ENCODE assay signal across 18 cellular contexts in the genomic region with DNA sequence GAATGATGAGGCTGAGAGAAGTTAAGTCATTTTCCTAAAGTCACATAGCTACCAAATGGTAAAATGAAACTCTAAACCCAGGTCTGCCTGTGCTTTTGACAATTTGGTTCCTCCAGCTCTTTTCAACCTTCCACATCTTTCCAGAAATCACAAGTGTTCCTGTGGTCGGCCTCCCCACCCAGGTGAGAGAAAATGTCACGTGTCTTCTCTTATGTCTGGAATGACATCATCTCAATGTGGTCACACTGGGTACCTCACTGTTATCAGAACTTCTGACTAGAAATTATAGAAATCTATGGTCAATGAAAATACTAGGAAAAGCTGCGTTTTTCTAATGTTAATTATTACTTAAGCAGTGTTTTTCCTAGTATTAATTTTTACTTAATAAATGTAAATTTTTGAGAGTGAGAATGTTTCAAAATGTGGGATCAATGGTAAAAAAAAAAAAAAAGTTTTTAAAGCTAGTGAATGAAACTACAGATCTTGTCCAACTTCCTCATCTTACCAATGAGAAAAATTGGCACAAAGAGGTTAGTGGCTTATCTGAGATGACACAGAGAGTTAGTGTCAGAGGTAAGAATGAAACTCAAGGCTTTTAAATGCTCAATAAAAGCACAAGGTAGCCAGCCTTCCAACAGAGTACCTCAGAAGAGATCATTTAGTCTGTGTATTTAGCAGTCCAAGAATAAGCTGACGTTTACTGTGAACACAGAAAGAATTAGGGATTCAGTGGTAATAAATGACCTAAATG.
DNase-seq lines count a peak whose midpoint lies in the region; ATAC-seq and TF ChIP-seq lines count a peak whose summit lies in the region.
"Had no signal": no experiment of that assay in that cellular context is flagged by ENCODE, and none has a peak within 500 bp of the region (broad histone marks: within the 10 kb centered on the region; RNA-seq: fewer than 3 reads in every experiment).

No MANE protein-coding gene starts in this region.

- H3K4me3 ChIP-seq in HEK293 (ENCODE audit: low read depth, low read length) (no peak overlapping the region), NB4 (ENCODE audit: low read depth, low read length) (no peak overlapping the region)
- H3K4me3 ChIP-seq in effector memory CD4-positive, alpha-beta T cell (ENCODE audit: insufficient read depth, low read depth, low read length, poor library complexity, severe bottlenecking): no peak overlapping the region
- H3K4me3 ChIP-seq: BLaER1, hepatocyte, stomach had no signal

- H3K9me3 ChIP-seq in HEK293 (ENCODE audit: control insufficient read depth, insufficient read depth, low read depth, low read length): no peaks in the 10 kb centered on the region
- no peaks in the 10 kb centered on the region for H3K9me3 ChIP-seq in effector memory CD4-positive, alpha-beta T cell (ENCODE audit: control insufficient read depth, low read length)
- H3K9me3 ChIP-seq: stomach had no signal

- POLR2A ChIA-PET in HEK293 (lab: Yijun Ruan, JAX): interaction anchor here (0.6 kb wide), 1 partner anchor 69 kb away, joined by 3 read pairs; no protein-coding TSS in a partner anchor

- CTCF ChIA-PET in HEK293 (lab: Yijun Ruan, JAX): no interaction called here

- H3K4me1 ChIP-seq in HEK293 (ENCODE audit: control insufficient read depth, insufficient read depth, low read length): no peaks in the 10 kb centered on the region
- H3K4me1 ChIP-seq in effector memory CD4-positive, alpha-beta T cell (ENCODE audit: control insufficient read depth, insufficient read depth, low read length, poor library complexity, severe bottlenecking): no peaks in the 10 kb centered on the region
- H3K4me1 ChIP-seq: stomach had no signal

- no peaks in the 10 kb centered on the region for H3K36me3 ChIP-seq in HEK293 (ENCODE audit: control insufficient read depth in 2 of 2, insufficient read depth in 1 of 2, low read length in 2 of 2)
- H3K36me3 ChIP-seq in effector memory CD4-positive, alpha-beta T cell (ENCODE audit: control insufficient read depth, insufficient read depth, low read length): no peaks in the 10 kb centered on the region
- H3K36me3 ChIP-seq: BLaER1, stomach had no signal

- no peaks in the 10 kb centered on the region for H3K27me3 ChIP-seq in effector memory CD4-positive, alpha-beta T cell (replicated peaks; ENCODE audit: control insufficient read depth, insufficient read depth, low read length, poor library complexity, severe bottlenecking)
- H3K27me3 ChIP-seq: BLaER1, hepatocyte, stomach had no signal

- TF ChIP-seq CTCF in HEK293 (tag by site-specific recombination; IDR thresholded peaks at IDR 0.05) (no peak), NB4 (IDR thresholded peaks at IDR 0.05; ENCODE audit: low read depth, low read length) (no peak)

- TF ChIP-seq POLR2A in NB4 (IDR thresholded peaks at IDR 0.05; ENCODE audit: extremely low read depth, insufficient read length): no peak

- no peak for ATAC-seq in HG03097 (IDR thresholded peaks at IDR 0.05; ENCODE audit: low FRiP score, unreplicated experiment)
- no peak for ATAC-seq in GM18873 (IDR thresholded peaks at IDR 0.05; ENCODE audit: low FRiP score, unreplicated experiment)
- ATAC-seq: effector memory CD8-positive, alpha-beta T cell had no signal

- peak; percentile 9 for DNase-seq in NCI-H146 treated with DMSO at 0.1 percent for 48 hours (lab: John Stamatoyannopoulos, UW; ENCODE audit: unreplicated experiment)
- DNase-seq in NCI-H146 (lab: John Stamatoyannopoulos, UW): no peak
- DNase-seq in NB4 (ENCODE audit: low read depth): peak; percentile 4
- peak; percentile 21 for DNase-seq in medulla oblongata (ENCODE audit: extremely low spot score)
- no peak for DNase-seq in effector memory CD4-positive, alpha-beta T cell
- DNase-seq: activated CD8-positive, alpha-beta memory T cell treated with anti-CD3 and anti-CD28 coated beads for 24 hours; amniotic stem cell; DMS153; effector memory CD8-positive, alpha-beta T cell; NCI-H524 treated with DMSO at 0.1 percent for 48 hours; stimulated activated CD4-positive, alpha-beta T cell treated with anti-CD3 and anti-CD28 coated beads, Interleukin-15, amount 100 ng/mL, for 24 hours; stomach had no signal

- no peak overlapping the region for H3K27ac ChIP-seq in HEK293 (ENCODE audit: extremely low read depth, low read depth, low read length)
- no peak overlapping the region for H3K27ac ChIP-seq in effector memory CD4-positive, alpha-beta T cell (ENCODE audit: insufficient read depth, low read length, poor library complexity, severe bottlenecking)
- H3K27ac ChIP-seq: 22Rv1, BLaER1, hepatocyte, stomach had no signal

TF ChIP-seq in HEK293, 187 proteins besides CTCF, POLR2A, EP300 and RAD21:
- TF ChIP-seq ZNF391 (tag by site-specific recombination; IDR thresholded peaks at IDR 0.05; ENCODE audit: borderline replicate concordance, low read depth) (no peak), ATF2 (tag by site-specific recombination; IDR thresholded peaks at IDR 0.05; ENCODE audit: low read depth) (0 out of 2 replicates have a peak, but pooled peaks have one; percentile 18), ZNF629 (tag by site-specific recombination; IDR thresholded peaks at IDR 0.05) (peak; percentile 53)

Comparison
In these comparisons a context has a peak if more than half of its experiments do, and no peak if none do; other contexts are left out.
1. DNase-seq: peak in NCI-H146 treated with DMSO at 0.1 percent for 48 hours (single experiment), NB4 (single experiment) and medulla oblongata (single experiment); none in NCI-H146 (single experiment) and effector memory CD4-positive, alpha-beta T cell (0 of 3).